Comparison of ENCODE assay signal across 26 cellular contexts in the genomic region with DNA sequence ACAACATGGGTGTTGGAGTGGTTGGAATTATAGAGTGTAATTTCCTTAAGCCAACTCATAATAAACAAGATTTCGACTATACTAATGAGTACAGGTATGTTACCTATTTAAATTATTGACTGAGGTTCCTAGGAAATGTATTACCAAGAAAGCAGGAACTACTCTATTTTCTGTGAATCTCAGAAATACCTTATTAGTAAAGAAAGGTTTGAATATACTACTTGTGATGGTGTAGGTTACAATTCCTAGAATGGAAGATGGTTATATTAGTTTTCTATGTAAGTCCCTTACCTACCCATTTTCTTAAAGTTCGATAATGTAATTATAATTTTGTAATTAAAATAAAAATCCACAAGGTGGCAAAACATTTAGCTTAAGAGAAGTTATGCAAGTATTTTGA. TPM values are rescaled to one million over a fixed set of nuclear protein-coding genes. Genes with fewer than 3 reads are reported as not detected.
A peak's percentile ranks its signal among the peaks of the same experiment; 100 is the strongest.
DNase-seq lines count a peak whose midpoint lies in the region; ATAC-seq, FAIRE-seq and TF ChIP-seq lines count a peak whose summit lies in the region.
"Had no signal": no experiment of that assay in that cellular context is flagged by ENCODE, and none has a peak within 500 bp of the region (broad histone marks: within the 10 kb centered on the region; RNA-seq: fewer than 3 reads in every experiment).

No MANE protein-coding gene starts in this region.

- no peaks in the 10 kb centered on the region for H3K9me3 Mint-ChIP-seq in activated T-cell treated with anti-CD3 and anti-CD28 coated beads, Interleukin-2, amount 50 U/mL, for 72 hours
- no peaks in the 10 kb centered on the region for H3K9me3 Mint-ChIP-seq in activated T-cell treated with anti-CD3 and anti-CD28 coated beads, Interleukin-2, amount 50 U/mL, for 4 hours
- H3K9me3 Mint-ChIP-seq in astrocyte (ENCODE audit: unreplicated experiment): no peaks in the 10 kb centered on the region
- H3K9me3 Mint-ChIP-seq: CD4-positive, alpha-beta T cell; CD8-positive, alpha-beta memory T cell had no signal

- H3K4me1 ChIP-seq in astrocyte (ENCODE audit: insufficient read depth, low read length): peaks cover 18% of the 10 kb centered on the region
- H3K4me1 ChIP-seq in smooth muscle cell (ENCODE audit: low read depth): no peaks in the 10 kb centered on the region
- H3K4me1 ChIP-seq: BE2C; BLaER1 treated with 17β-estradiol and CSF1 and Interleukin-3, amounts not matched to agents 10 nM and 100 nM had no signal

- H3K79me2 ChIP-seq in astrocyte (ENCODE audit: insufficient read depth, low read length) (peaks cover 38% of the 10 kb centered on the region), smooth muscle cell (ENCODE audit: low read depth) (peaks cover 12% of the 10 kb centered on the region)

- TF ChIP-seq CTCF in astrocyte (IDR thresholded peaks at IDR 0.05; ENCODE audit: insufficient read depth, low read depth, low read length): no peak
- no peak for TF ChIP-seq CTCF in smooth muscle cell (IDR thresholded peaks at IDR 0.05; ENCODE audit: borderline replicate concordance, insufficient read depth, poor library complexity, severe bottlenecking)

- peaks cover 13% of the 10 kb centered on the region for H3K4me1 Mint-ChIP-seq in activated T-cell treated with anti-CD3 and anti-CD28 coated beads, Interleukin-2, amount 50 U/mL, for 72 hours (ENCODE audit: low read depth)
- peaks cover 8% of the 10 kb centered on the region for H3K4me1 Mint-ChIP-seq in activated T-cell treated with anti-CD3 and anti-CD28 coated beads, Interleukin-2, amount 50 U/mL, for 4 hours (ENCODE audit: low read depth)
- H3K4me1 Mint-ChIP-seq in astrocyte (ENCODE audit: low read depth, unreplicated experiment): peaks cover 16% of the 10 kb centered on the region
- H3K4me1 Mint-ChIP-seq: CD14-positive monocyte had no signal

- H3K9ac ChIP-seq in astrocyte (ENCODE audit: low read length) (no peak overlapping the region), smooth muscle cell (ENCODE audit: low read depth) (no peak overlapping the region)
- H3K9ac ChIP-seq: BLaER1 treated with 17β-estradiol and CSF1 and Interleukin-3, amounts not matched to agents 10 nM and 100 nM; GM23248 had no signal

- H3K27me3 ChIP-seq in astrocyte (ENCODE audit: insufficient read depth, low read length): no peaks in the 10 kb centered on the region
- no peaks in the 10 kb centered on the region for H3K27me3 ChIP-seq in smooth muscle cell (ENCODE audit: low read depth)
- H3K27me3 ChIP-seq: BE2C; BLaER1 treated with 17β-estradiol and CSF1 and Interleukin-3, amounts not matched to agents 10 nM and 100 nM had no signal

- H4K20me1 ChIP-seq in astrocyte (ENCODE audit: insufficient read depth, low read length): peaks cover 7% of the 10 kb centered on the region
- peaks cover 12% of the 10 kb centered on the region for H4K20me1 ChIP-seq in smooth muscle cell (ENCODE audit: low read depth)

- ATAC-seq in activated T-cell treated with anti-CD3 and anti-CD28 coated beads, Interleukin-2, amount 50 U/mL, for 72 hours (replicated peaks in 1 of 2): no peak
- ATAC-seq in activated T-cell treated with anti-CD3 and anti-CD28 coated beads, Interleukin-2, amount 50 U/mL, for 4 hours: no peak
- ATAC-seq in GM18868 (IDR thresholded peaks at IDR 0.05; ENCODE audit: unreplicated experiment): no peak
- no peak for ATAC-seq in HG03378 (IDR thresholded peaks at IDR 0.05; ENCODE audit: unreplicated experiment)
- ATAC-seq: GM12878 had no signal

- H3K4me3 ChIP-seq in astrocyte (ENCODE audit: insufficient read depth, low read depth, low read length): no peak overlapping the region
- no peak overlapping the region for H3K4me3 ChIP-seq in smooth muscle cell
- H3K4me3 ChIP-seq: BLaER1 treated with 17β-estradiol and CSF1 and Interleukin-3, amounts not matched to agents 10 nM and 100 nM; GM12878; GM23248 had no signal

- peak overlapping the region; percentile 70 for H3K27ac Mint-ChIP-seq in activated T-cell treated with anti-CD3 and anti-CD28 coated beads, Interleukin-2, amount 50 U/mL, for 72 hours
- H3K27ac Mint-ChIP-seq in astrocyte (ENCODE audit: unreplicated experiment): peak overlapping the region; percentile 62
- H3K27ac Mint-ChIP-seq: CD4-positive, alpha-beta T cell had no signal

- DNase-seq in activated T-cell treated with anti-CD3 and anti-CD28 coated beads, Interleukin-2, amount 50 U/mL, for 72 hours: no peak
- no peak for DNase-seq in activated T-cell treated with anti-CD3 and anti-CD28 coated beads, Interleukin-2, amount 50 U/mL, for 4 hours
- no peak for DNase-seq in astrocyte (ENCODE audit: low read depth)
- no peak for DNase-seq in smooth muscle cell (lab: John Stamatoyannopoulos, UW; ENCODE audit: unreplicated experiment)
- no peak for DNase-seq in cerebellar nuclear complex (lab: John Stamatoyannopoulos, UW)
- DNase-seq: ACHN; AML-193; BE2C; CD4-positive, alpha-beta T cell; CD8-positive, alpha-beta memory T cell; DMS 273 treated with DMSO at 0.1 percent for 48 hours; DMS79; EL; GDM1; GM23248; H7; HCEC 1CT had no signal

- H3K9me3 ChIP-seq in astrocyte (ENCODE audit: insufficient read depth, low read depth, low read length): no peaks in the 10 kb centered on the region
- no peaks in the 10 kb centered on the region for H3K9me3 ChIP-seq in smooth muscle cell (replicated peaks; ENCODE audit: low read depth)
- H3K9me3 ChIP-seq: BE2C; BLaER1 treated with 17β-estradiol and CSF1 and Interleukin-3, amounts not matched to agents 10 nM and 100 nM had no signal

- no peak for FAIRE-seq in astrocyte (lab: Jason Lieb, UNC)
- FAIRE-seq: A204.1, D721Med, GM12878, H1 had no signal

- peaks cover 39% of the 10 kb centered on the region for H3K36me3 ChIP-seq in astrocyte (ENCODE audit: insufficient read depth, low read length)
- H3K36me3 ChIP-seq in smooth muscle cell (ENCODE audit: low read depth): peaks cover under 1% of the 10 kb centered on the region

- no peak overlapping the region for H3K4me2 ChIP-seq in astrocyte (ENCODE audit: low read length)
- H3K4me2 ChIP-seq in smooth muscle cell: no peak overlapping the region
- H3K4me2 ChIP-seq: BLaER1 treated with 17β-estradiol and CSF1 and Interleukin-3, amounts not matched to agents 10 nM and 100 nM had no signal

- H2AFZ ChIP-seq in astrocyte (ENCODE audit: low read depth, low read length) (no peak overlapping the region), smooth muscle cell (ENCODE audit: low read depth) (no peak overlapping the region)
- H2AFZ ChIP-seq: GM23248 had no signal

- H3K36me3 Mint-ChIP-seq in activated T-cell treated with anti-CD3 and anti-CD28 coated beads, Interleukin-2, amount 50 U/mL, for 72 hours (ENCODE audit: insufficient read depth in 2 of 2): peaks cover 4 to 42% of the 10 kb centered on the region in 2 donors
- H3K36me3 Mint-ChIP-seq in activated T-cell treated with anti-CD3 and anti-CD28 coated beads, Interleukin-2, amount 50 U/mL, for 4 hours (ENCODE audit: insufficient read depth): peaks cover 28% of the 10 kb centered on the region
- peaks cover 6% of the 10 kb centered on the region for H3K36me3 Mint-ChIP-seq in astrocyte (ENCODE audit: low read depth, unreplicated experiment)

- H3K27me3 Mint-ChIP-seq in activated T-cell treated with anti-CD3 and anti-CD28 coated beads, Interleukin-2, amount 50 U/mL, for 72 hours (ENCODE audit: low read depth): no peaks in the 10 kb centered on the region
- H3K27me3 Mint-ChIP-seq in activated T-cell treated with anti-CD3 and anti-CD28 coated beads, Interleukin-2, amount 50 U/mL, for 4 hours (ENCODE audit: low read depth): no peaks in the 10 kb centered on the region
- H3K27me3 Mint-ChIP-seq in astrocyte (ENCODE audit: low read depth, unreplicated experiment): no peaks in the 10 kb centered on the region
- H3K27me3 Mint-ChIP-seq: CD4-positive, alpha-beta T cell; CD8-positive, alpha-beta memory T cell had no signal

- WGBS in smooth muscle cell (ENCODE audit: low lambda C conversion rate): 100% methylated on average over 2 of the region's 2 CpGs

- no peaks in the 10 kb centered on the region for H3F3A ChIP-seq in smooth muscle cell (ENCODE audit: low read depth)

- H3K27ac ChIP-seq in astrocyte (ENCODE audit: low read depth, low read length) (no peak overlapping the region), smooth muscle cell (ENCODE audit: low read depth) (peak overlapping the region; percentile 75)
- H3K27ac ChIP-seq: 22Rv1; BLaER1 treated with 17β-estradiol and CSF1 and Interleukin-3, amounts not matched to agents 10 nM and 100 nM had no signal

- H3K4me3 Mint-ChIP-seq in activated T-cell treated with anti-CD3 and anti-CD28 coated beads, Interleukin-2, amount 50 U/mL, for 72 hours: no peak overlapping the region
- no peak overlapping the region for H3K4me3 Mint-ChIP-seq in activated T-cell treated with anti-CD3 and anti-CD28 coated beads, Interleukin-2, amount 50 U/mL, for 4 hours
- H3K4me3 Mint-ChIP-seq in astrocyte (ENCODE audit: unreplicated experiment): no peak overlapping the region
- H3K4me3 Mint-ChIP-seq: CD14-positive monocyte; CD4-positive, alpha-beta T cell; CD8-positive, alpha-beta memory T cell had no signal

RNA-seq across cellular contexts. Expression of a gene that starts 29.3 kb away (rescaled TPM):
- total RNA-seq in activated T-cell treated with anti-CD3 and anti-CD28 coated beads, Interleukin-2, amount 50 U/mL, for 72 hours: 10 to 100 TPM; 30.2 to 32.7 TPM
- 10 to 100 TPM; 17.1 to 22.7 (median 19.6) TPM for total RNA-seq in activated T-cell treated with anti-CD3 and anti-CD28 coated beads, Interleukin-2, amount 50 U/mL, for 4 hours
- total RNA-seq in astrocyte: 27.5 and 29.2 TPM in 2 replicates
- total RNA-seq in smooth muscle cell: 44.3 and 58.1 TPM in 2 replicates
- 11.6 and 16.2 TPM in 2 replicates for polyA plus RNA-seq in smooth muscle cell

RNA-seq across cellular contexts. Expression of a gene that starts 35.9 kb away (rescaled TPM):
- 10 to 100 TPM; 26.0 to 35.1 TPM for total RNA-seq in activated T-cell treated with anti-CD3 and anti-CD28 coated beads, Interleukin-2, amount 50 U/mL, for 72 hours
- 10 to 100 TPM; 23.1 to 30.0 (median 25.6) TPM for total RNA-seq in activated T-cell treated with anti-CD3 and anti-CD28 coated beads, Interleukin-2, amount 50 U/mL, for 4 hours
- total RNA-seq in astrocyte (2.8 and 3.0 TPM in 2 replicates), smooth muscle cell (2.0 and 3.6 TPM in 2 replicates)
- 4.4 and 5.3 TPM in 2 replicates for polyA plus RNA-seq in smooth muscle cell
- polyA plus RNA-seq: CD14-positive monocyte had no signal
